ENCODE assay signal across 23 cellular contexts in genomic region chr2:64288932-64289655, GRCh38.
DNase-seq lines count a peak whose midpoint lies in the region; ATAC-seq, FAIRE-seq and TF ChIP-seq lines count a peak whose summit lies in the region.
"Had no signal": no experiment of that assay in that cellular context is flagged by ENCODE, and none has a peak within 500 bp of the region (broad histone marks: within the 10 kb centered on the region; RNA-seq: fewer than 3 reads in every experiment).

No MANE protein-coding gene starts in this region.

- no peak overlapping the region for H3K4me3 Mint-ChIP-seq in neural progenitor cell
- H3K4me3 Mint-ChIP-seq: activated B cell treated with CpG ODN at 0.5 μM for 24 hours; stimulated activated naive B cell treated with anti-CD40 and anti-IgM and Interleukin-4, amounts not matched to agents 10 μg/mL and 1 μg/mL and 100 μg/mL, for 72 hours had no signal

- POLR2A ChIA-PET in AG04450 (lab: Yijun Ruan, JAX): no interaction called here
- POLR2A ChIA-PET in endothelial cell of umbilical vein (lab: Charles Lee): no interaction called here

- no peaks in the 10 kb centered on the region for H3F3A ChIP-seq in MM.1S (ENCODE audit: insufficient read depth, low read length)
- no peaks in the 10 kb centered on the region for H3F3A ChIP-seq in neural progenitor cell (ENCODE audit: low read depth)

- H3K4me2 ChIP-seq in MM.1S (ENCODE audit: low read depth, low read length): no peak overlapping the region
- no peak overlapping the region for H3K4me2 ChIP-seq in endothelial cell of umbilical vein (ENCODE audit: insufficient read depth, low read length)
- H3K4me2 ChIP-seq in neural progenitor cell: no peak overlapping the region

- FAIRE-seq in endothelial cell of umbilical vein (lab: Jason Lieb, UNC): peak; percentile 74
- FAIRE-seq: RCC 7860 had no signal

- CTCF ChIA-PET in AG04450 (lab: Charles Lee) (no interaction called here), endothelial cell of umbilical vein (lab: Charles Lee) (no interaction called here)

- H3K36me3 ChIP-seq in MM.1S (replicated peaks; ENCODE audit: insufficient read depth, low read length): no peaks in the 10 kb centered on the region
- H3K36me3 ChIP-seq in endothelial cell of umbilical vein (ENCODE audit: control insufficient read depth in 2 of 2, extremely low read depth in 1 of 2, insufficient read depth in 2 of 2, low read length in 2 of 2): no peaks in the 10 kb centered on the region
- H3K36me3 ChIP-seq in neural progenitor cell: no peaks in the 10 kb centered on the region
- H3K36me3 ChIP-seq: ovary, thoracic aorta had no signal

- H4K20me1 ChIP-seq in MM.1S (ENCODE audit: insufficient read depth, low read length) (no peaks in the 10 kb centered on the region), endothelial cell of umbilical vein (replicated peaks; ENCODE audit: control insufficient read depth, extremely low read depth, insufficient read depth, low read length) (no peaks in the 10 kb centered on the region), neural progenitor cell (ENCODE audit: low read depth) (no peaks in the 10 kb centered on the region)

- H3K79me2 ChIP-seq in MM.1S (ENCODE audit: low read length): no peaks in the 10 kb centered on the region
- no peaks in the 10 kb centered on the region for H3K79me2 ChIP-seq in endothelial cell of umbilical vein (ENCODE audit: control insufficient read depth, insufficient read depth, low read length)
- H3K79me2 ChIP-seq in neural progenitor cell (ENCODE audit: low read depth): no peaks in the 10 kb centered on the region

- in situ Hi-C loops in KBM-7 (cut with MboI; ENCODE audit: low pct_unique_long_range_greater_than_20kb, low sequenced_read_pairs): no loop called here

- dilution Hi-C loops in endothelial cell of umbilical vein (cut with MboI; ENCODE audit: extremely low pct_ligation_motif_present, low sequenced_read_pairs): no loop called here

- BruUV-seq in endothelial cell of umbilical vein (replicated peaks; lab: Mats Ljungman, UMichigan): no TSS peak

- peak overlapping the region; percentile 18 for H3K27ac Mint-ChIP-seq in neural progenitor cell
- H3K27ac Mint-ChIP-seq: activated B cell treated with CpG ODN at 0.5 μM for 24 hours; stimulated activated naive B cell treated with anti-CD40 and anti-IgM and Interleukin-4, amounts not matched to agents 10 μg/mL and 1 μg/mL and 100 μg/mL, for 72 hours had no signal

- ATAC-seq in GM21786 (IDR thresholded peaks at IDR 0.05; ENCODE audit: unreplicated experiment): no peak
- ATAC-seq: SK-N-SH treated with all-trans-retinoic acid at 6 μM for 48 hours; stimulated activated naive B cell treated with anti-CD40 and anti-IgM and Interleukin-4, amounts not matched to agents 10 μg/mL and 1 μg/mL and 100 μg/mL, for 72 hours had no signal

- H3K9me3 Mint-ChIP-seq in neural progenitor cell: no peaks in the 10 kb centered on the region
- H3K9me3 Mint-ChIP-seq: activated B cell treated with CpG ODN at 0.5 μM for 24 hours; stimulated activated naive B cell treated with anti-CD40 and anti-IgM and Interleukin-4, amounts not matched to agents 10 μg/mL and 1 μg/mL and 100 μg/mL, for 72 hours had no signal

- no peaks in the 10 kb centered on the region for H3K9me2 ChIP-seq in MM.1S (replicated peaks; ENCODE audit: insufficient read depth, low read length)

- H3K27me3 ChIP-seq in AG04450 (ENCODE audit: control insufficient read depth, insufficient read depth, low read length) (peaks cover 8% of the 10 kb centered on the region), MM.1S (replicated peaks; ENCODE audit: insufficient read depth, low read length) (no peaks in the 10 kb centered on the region), endothelial cell of umbilical vein (ENCODE audit: control insufficient read depth in 2 of 2, insufficient read depth in 2 of 2, low read length in 2 of 2) (no peaks in the 10 kb centered on the region), neural progenitor cell (no peaks in the 10 kb centered on the region)
- H3K27me3 ChIP-seq: ovary had no signal

- peaks cover 7% of the 10 kb centered on the region for H3K27me3 Mint-ChIP-seq in neural progenitor cell (ENCODE audit: insufficient read depth, low read depth)
- H3K27me3 Mint-ChIP-seq: activated B cell treated with CpG ODN at 0.5 μM for 24 hours had no signal

- no peak overlapping the region for H2AFZ ChIP-seq in MM.1S (ENCODE audit: low read length)
- H2AFZ ChIP-seq in endothelial cell of umbilical vein (ENCODE audit: low read depth, low read length): no peak overlapping the region
- H2AFZ ChIP-seq in neural progenitor cell (replicated peaks): no peak overlapping the region

- no peak for DNase-seq in AG04450 (ENCODE audit: low read depth, low spot score)
- DNase-seq in MM.1S: peak; percentile 28
- no peak for DNase-seq in endothelial cell of umbilical vein (ENCODE audit: low read depth, low spot score)
- DNase-seq in neural progenitor cell (ENCODE audit: low spot score): no peak
- no peak for DNase-seq in KBM-7
- DNase-seq in HT-29 (ENCODE audit: low spot score): no peak
- no peak for DNase-seq in activated gamma-delta T cell treated with Interleukin-2 at 50 U/mL for 16 hours
- DNase-seq: activated B cell treated with CpG ODN at 0.5 μM for 24 hours; activated CD4-positive, alpha-beta T cell treated with anti-CD3 and anti-CD28 coated beads, Interleukin-2, amount 50 U/mL, for 48 hours; activated gamma-delta T cell; amniotic stem cell; effector memory CD4-positive, alpha-beta T cell; GDM1; KG1; NCI-H1930; NCI-H226; stimulated activated naive B cell treated with anti-CD40 and anti-IgM and Interleukin-4, amounts not matched to agents 10 μg/mL and 1 μg/mL and 100 μg/mL, for 72 hours; T-helper 9 cell had no signal

- H3K9me1 ChIP-seq in endothelial cell of umbilical vein (replicated peaks; ENCODE audit: control insufficient read depth, extremely low read depth, insufficient read depth, low read length): no peaks in the 10 kb centered on the region

- H3K4me3 ChIP-seq in AG04450 (ENCODE audit: low read depth, low read length) (no peak overlapping the region), MM.1S (ENCODE audit: low read length) (no peak overlapping the region), endothelial cell of umbilical vein (replicated peaks in 1 of 3; ENCODE audit: insufficient read depth in 1 of 3, low read depth in 1 of 3, low read length in 3 of 3) (no peak overlapping the region), neural progenitor cell (no peak overlapping the region)
- H3K4me3 ChIP-seq: ovary, thoracic aorta had no signal

- H3K27ac ChIP-seq in AG04450 (ENCODE audit: low read depth, low read length) (peak overlapping the region; percentile 31), MM.1S (ENCODE audit: low read length) (no peak overlapping the region), endothelial cell of umbilical vein (ENCODE audit: insufficient read depth, low read depth, low read length) (no peak overlapping the region), neural progenitor cell (no peak overlapping the region)
- H3K27ac ChIP-seq: ovary had no signal

- H3K4me1 Mint-ChIP-seq in neural progenitor cell: peaks cover 22% of the 10 kb centered on the region
- H3K4me1 Mint-ChIP-seq: activated B cell treated with CpG ODN at 0.5 μM for 24 hours had no signal

- TF ChIP-seq CTCF in AG04450 (IDR thresholded peaks at IDR 0.05; ENCODE audit: low read depth, low read length) (no peak), MM.1S (IDR thresholded peaks at IDR 0.05; ENCODE audit: low read length) (no peak), endothelial cell of umbilical vein (IDR thresholded peaks at IDR 0.05; ENCODE audit: extremely low read depth in 1 of 2, insufficient read depth in 1 of 2, low read depth in 1 of 2, low read length in 2 of 2) (no peak), neural progenitor cell (IDR thresholded peaks at IDR 0.05) (no peak)

- no peak for TF ChIP-seq POLR2A in endothelial cell of umbilical vein (IDR thresholded peaks at IDR 0.05; ENCODE audit: low read depth, low read length)

- no peak overlapping the region for H3K9ac ChIP-seq in MM.1S (ENCODE audit: low read length)
- H3K9ac ChIP-seq in endothelial cell of umbilical vein (replicated peaks; ENCODE audit: extremely low read depth, insufficient read depth, low read length): no peak overlapping the region
- H3K9ac ChIP-seq in neural progenitor cell: no peak overlapping the region

- no peaks in the 10 kb centered on the region for H3K36me3 Mint-ChIP-seq in neural progenitor cell

- H3K4me1 ChIP-seq in MM.1S (ENCODE audit: low read length): peaks cover under 1% of the 10 kb centered on the region; the same call in 1 of the 2 replicates
- H3K4me1 ChIP-seq in endothelial cell of umbilical vein (ENCODE audit: control insufficient read depth, extremely low read depth, insufficient read depth, low read length): peaks cover 4% of the 10 kb centered on the region
- H3K4me1 ChIP-seq in neural progenitor cell: peaks cover 9% of the 10 kb centered on the region

- H3K9me3 ChIP-seq in AG04450 (ENCODE audit: control insufficient read depth, insufficient read depth, low read length) (no peaks in the 10 kb centered on the region), MM.1S (replicated peaks; ENCODE audit: insufficient read depth, low read length) (no peaks in the 10 kb centered on the region), endothelial cell of umbilical vein (replicated peaks; ENCODE audit: control insufficient read depth, insufficient read depth, low read length) (no peaks in the 10 kb centered on the region), neural progenitor cell (ENCODE audit: low read depth) (no peaks in the 10 kb centered on the region)
- H3K9me3 ChIP-seq: ovary, thoracic aorta had no signal

- intact Hi-C loops in endothelial cell of umbilical vein (cut with micrococcal nuclease): no loop called here

TF ChIP-seq in endothelial cell of umbilical vein, 7 proteins besides CTCF, POLR2A, EP300 and RAD21:
- TF ChIP-seq FOS (IDR thresholded peaks at IDR 0.05; ENCODE audit: borderline replicate concordance, insufficient read depth, low read length) (no peak), MYC (IDR thresholded peaks at IDR 0.05; ENCODE audit: low read depth, low read length) (no peak), MAX (IDR thresholded peaks at IDR 0.05; ENCODE audit: insufficient read depth, insufficient read length) (no peak), GATA2 (IDR thresholded peaks at IDR 0.05; ENCODE audit: insufficient read depth, insufficient read length, low read depth, low read length) (no peak), POLR2AphosphoS5 (IDR thresholded peaks at IDR 0.05; ENCODE audit: insufficient read depth, low read depth, low read length) (no peak), EZH2 (IDR thresholded peaks at IDR 0.05; ENCODE audit: borderline replicate concordance, low read depth, low read length, severe bottlenecking) (no peak), JUN (IDR thresholded peaks at IDR 0.05; ENCODE audit: borderline replicate concordance, insufficient read depth, insufficient read length, low read depth) (no peak)
TF ChIP-seq in endothelial cell of umbilical vein: peak in this region for 0.
